Comparison of ENCODE assay signal across 1 cellular context in the genomic region with DNA sequence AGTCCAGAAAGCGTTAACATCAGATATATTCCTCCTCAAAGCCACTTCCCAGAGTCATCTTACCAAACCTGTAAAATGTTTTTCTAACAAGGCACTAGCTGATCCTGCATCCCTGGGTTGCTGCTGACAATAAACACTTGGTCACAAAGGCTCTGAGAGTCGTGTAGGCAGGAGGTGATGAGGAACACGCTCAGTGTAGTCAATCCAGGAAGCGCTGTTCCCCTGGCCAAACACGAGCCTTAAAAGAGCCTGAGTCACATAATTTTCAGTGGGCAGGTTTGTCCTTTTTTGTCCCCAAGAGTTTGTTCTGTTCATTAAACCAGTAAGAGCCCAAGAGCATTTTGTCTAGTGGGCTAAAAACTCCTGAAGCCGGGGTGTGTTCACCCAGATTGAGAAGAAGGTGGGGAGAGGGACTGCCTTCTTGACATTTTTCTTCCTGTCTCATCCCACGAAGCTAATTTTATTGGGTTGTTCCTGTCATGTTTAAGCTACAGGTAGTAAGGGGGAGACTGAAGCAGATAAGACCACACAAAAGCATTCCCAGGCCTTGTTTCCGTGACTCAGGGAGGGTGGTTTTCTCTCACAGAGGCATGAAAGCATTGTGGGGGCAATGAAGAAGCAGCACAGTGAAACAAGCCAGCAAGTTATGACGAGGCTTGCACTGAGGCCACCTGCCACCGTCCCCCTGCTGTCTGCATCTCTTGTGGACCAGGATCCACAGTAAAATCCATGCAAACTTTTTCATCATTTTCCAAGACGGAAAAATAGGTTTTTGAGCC.
TF ChIP-seq lines count a peak whose summit lies in the region.

No MANE protein-coding gene starts in this region.

TF ChIP-seq in WTC11, 78 proteins besides CTCF, POLR2A, EP300 and RAD21 (continued from another document):
- no peak for TF ChIP-seq USF2 (CRISPR knock-in tag; IDR thresholded peaks at IDR 0.05)
- no peak for TF ChIP-seq ATF1 (CRISPR knock-in tag; IDR thresholded peaks at IDR 0.05)
- TF ChIP-seq PRRX2 (CRISPR knock-in tag; IDR thresholded peaks at IDR 0.05) = no peak
- TF ChIP-seq ZNF671 (CRISPR knock-in tag; IDR thresholded peaks at IDR 0.05) = no peak
